22 cellular contexts compared by ENCODE assay signal in genomic region chr9:28158451-28158850, GRCh38.
"Had no signal": no experiment of that assay in that cellular context is flagged by ENCODE, and none has a peak within 500 bp of the region (broad histone marks: within the 10 kb centered on the region; RNA-seq: fewer than 3 reads in every experiment).

No MANE protein-coding gene starts in this region.

- H2AFZ ChIP-seq: parathyroid adenoma had no signal

- H3K36me3 Mint-ChIP-seq: immature natural killer cell; memory B cell; stimulated activated effector memory CD8-positive, alpha-beta T cell treated with anti-CD3 and anti-CD28 coated beads, Interleukin-12 subunit alpha, Interleukin-12 subunit beta, amount 100 ng/mL, for 72 hours had no signal

- H3K27me3 Mint-ChIP-seq: memory B cell, progenitor cell of endocrine pancreas had no signal

- H3K4me3 ChIP-seq: dorsolateral prefrontal cortex, lung, sigmoid colon, stomach, thyroid gland, vagina had no signal

- DNase-seq: dorsolateral prefrontal cortex; effector CD4-positive, alpha-beta T cell; hypothalamus; immature natural killer cell; islet precursor cell; kidney glomerular epithelial cell; natural killer cell; right cardiac atrium; sigmoid colon; stimulated activated CD4-positive, alpha-beta T cell treated with anti-CD3 and anti-CD28 coated beads, Interleukin-2, amount 100 ng/mL, for 24 hours; stimulated activated CD4-positive, alpha-beta T cell treated with anti-CD3 and anti-CD28 coated beads, Interleukin-4, amount 100 ng/mL, for 24 hours; stimulated activated naive CD4-positive, alpha-beta T cell treated with Interleukin-2 at 50 U/mL for 16 hours; stomach; thyroid gland; trophoblast cell had no signal

- ATAC-seq: left lobe of liver; natural killer cell; right cardiac atrium; stimulated activated effector memory CD8-positive, alpha-beta T cell treated with anti-CD3 and anti-CD28 coated beads, Interleukin-12 subunit alpha, Interleukin-12 subunit beta, amount 100 ng/mL, for 72 hours had no signal

- H3K9ac ChIP-seq: parathyroid adenoma had no signal

- H3K27ac ChIP-seq: dorsolateral prefrontal cortex, parathyroid adenoma, sigmoid colon, stomach, thyroid gland, vagina had no signal

- H3K27me3 ChIP-seq: dorsolateral prefrontal cortex, sigmoid colon, stomach, thyroid gland, vagina had no signal

- H3K4me3 Mint-ChIP-seq: immature natural killer cell; memory B cell; natural killer cell; stimulated activated effector memory CD8-positive, alpha-beta T cell treated with anti-CD3 and anti-CD28 coated beads, Interleukin-12 subunit alpha, Interleukin-12 subunit beta, amount 100 ng/mL, for 72 hours had no signal

- H3K27ac Mint-ChIP-seq: immature natural killer cell; memory B cell; natural killer cell; progenitor cell of endocrine pancreas; stimulated activated effector memory CD8-positive, alpha-beta T cell treated with anti-CD3 and anti-CD28 coated beads, Interleukin-12 subunit alpha, Interleukin-12 subunit beta, amount 100 ng/mL, for 72 hours had no signal

- H3K4me1 Mint-ChIP-seq: memory B cell; natural killer cell; stimulated activated effector memory CD8-positive, alpha-beta T cell treated with anti-CD3 and anti-CD28 coated beads, Interleukin-12 subunit alpha, Interleukin-12 subunit beta, amount 100 ng/mL, for 72 hours had no signal

- H3K4me1 ChIP-seq: parathyroid adenoma, sigmoid colon, stomach, vagina had no signal

- H3K36me3 ChIP-seq: sigmoid colon, stomach, thyroid gland, vagina had no signal

- H3K9me3 ChIP-seq: sigmoid colon, thyroid gland, vagina had no signal
